9 cellular contexts compared by ENCODE assay signal in genomic region chr7:123871998-123872867, GRCh38. TPM values are rescaled to one million over a fixed set of nuclear protein-coding genes. Genes with fewer than 3 reads are reported as not detected.
DNase-seq lines count a peak whose midpoint lies in the region; ATAC-seq, FAIRE-seq and TF ChIP-seq lines count a peak whose summit lies in the region.
"Had no signal": no experiment of that assay in that cellular context is flagged by ENCODE, and none has a peak within 500 bp of the region (broad histone marks: within the 10 kb centered on the region; RNA-seq: fewer than 3 reads in every experiment).

No MANE protein-coding gene starts in this region.

- TF ChIP-seq RAD21 in A549 (conservative IDR thresholded peaks at IDR 0.05 in 1 of 2, IDR thresholded peaks at IDR 0.05 in 1 of 2) (peak; percentile 88 to 90), SK-N-SH (IDR thresholded peaks at IDR 0.05; ENCODE audit: low read length) (peak; percentile 93)

- H3K79me2 ChIP-seq in MM.1S (ENCODE audit: low read length) (no peaks in the 10 kb centered on the region), SK-N-SH (ENCODE audit: insufficient read depth) (no peaks in the 10 kb centered on the region)

- WGBS in A549 (ENCODE audit: missing lambda C conversion rate), result 3% methylated on average over 7 of the region's 7 CpGs
- 21% methylated on average over 7 of the region's 7 CpGs for WGBS in SK-N-SH (ENCODE audit: low lambda C conversion rate)

- no peak overlapping the region for H3K27ac ChIP-seq in A549
- H3K27ac ChIP-seq in MM.1S (ENCODE audit: low read length), result no peak overlapping the region
- no peak overlapping the region for H3K27ac ChIP-seq in SK-N-SH (ENCODE audit: low read depth in 2 of 2, low read length in 1 of 2)

- no peak for TF ChIP-seq POLR2A in A549 (IDR thresholded peaks at IDR 0.05; ENCODE audit: low read length)

- H3K9me2 ChIP-seq in MM.1S (replicated peaks; ENCODE audit: insufficient read depth, low read length), result no peaks in the 10 kb centered on the region
- no peaks in the 10 kb centered on the region for H3K9me2 ChIP-seq in SK-N-SH

- no peaks in the 10 kb centered on the region for H3K27me3 ChIP-seq in MM.1S (replicated peaks; ENCODE audit: insufficient read depth, low read length)
- no peaks in the 10 kb centered on the region; the same call in 1 of the 2 replicates for H3K27me3 ChIP-seq in SK-N-SH (ENCODE audit: insufficient read depth)

- H2AFZ ChIP-seq in MM.1S (ENCODE audit: low read length) (peak overlapping the region; percentile 42), SK-N-SH (ENCODE audit: low read depth) (no peak overlapping the region)

- FAIRE-seq in A549 (lab: Jason Lieb, UNC), result peak; percentile 79

- no peaks in the 10 kb centered on the region for H3F3A ChIP-seq in MM.1S (ENCODE audit: insufficient read depth, low read length)
- H3F3A ChIP-seq in SK-N-SH (replicated peaks; ENCODE audit: insufficient read depth), result no peaks in the 10 kb centered on the region

- no peaks in the 10 kb centered on the region for H4K20me1 ChIP-seq in MM.1S (ENCODE audit: insufficient read depth, low read length)
- no peaks in the 10 kb centered on the region for H4K20me1 ChIP-seq in SK-N-SH (ENCODE audit: insufficient read depth)

- TF ChIP-seq EP300 in A549 (IDR thresholded peaks at IDR 0.05) (no peak), SK-N-SH (IDR thresholded peaks at IDR 0.05; ENCODE audit: borderline replicate concordance in 1 of 2, low read depth in 1 of 2, low read length in 1 of 2) (no peak; a peak in 1 of 4 replicates)

- no peaks in the 10 kb centered on the region for H3K4me1 Mint-ChIP-seq in HFFc6 (ENCODE audit: low read depth)
- peaks cover 0 to 4% of the 10 kb centered on the region in 2 donors for H3K4me1 Mint-ChIP-seq in effector memory CD8-positive, alpha-beta T cell (ENCODE audit: low read depth in 2 of 2)

- no peak overlapping the region for H3K4me3 ChIP-seq in A549
- no peak overlapping the region for H3K4me3 ChIP-seq in MM.1S (ENCODE audit: low read length)
- no peak overlapping the region for H3K4me3 ChIP-seq in SK-N-SH (ENCODE audit: low read depth in 2 of 2, low read length in 1 of 2)

- H3K4me2 ChIP-seq in A549 (peak overlapping the region; percentile 69), MM.1S (ENCODE audit: low read depth, low read length) (peak overlapping the region; percentile 18; the same call in 1 of the 2 replicates), SK-N-SH (no peak overlapping the region)

- H3K9me3 ChIP-seq in A549 (no peaks in the 10 kb centered on the region), MM.1S (replicated peaks; ENCODE audit: insufficient read depth, low read length) (no peaks in the 10 kb centered on the region), SK-N-SH (no peaks in the 10 kb centered on the region)

- peaks cover 2% of the 10 kb centered on the region; the same call in 1 of the 2 replicates for H3K27me3 Mint-ChIP-seq in HFFc6 (ENCODE audit: insufficient read depth)
- H3K27me3 Mint-ChIP-seq in effector memory CD8-positive, alpha-beta T cell, result peaks cover 19 to 55% of the 10 kb centered on the region in 2 donors

- no peaks in the 10 kb centered on the region for H3K36me3 Mint-ChIP-seq in HFFc6 (ENCODE audit: low read depth)
- peaks cover 4% of the 10 kb centered on the region for H3K36me3 Mint-ChIP-seq in effector memory CD8-positive, alpha-beta T cell (ENCODE audit: insufficient read depth)
- H3K36me3 Mint-ChIP-seq: mesothelial cell of epicardium had no signal

- CTCF ChIA-PET in A549 (lab: Yijun Ruan, JAX) (interaction anchor here (0.6 to 3.4 kb wide), 46 partner anchors 8 to 772 kb away, joined by 3 to 59 read pairs (median 5); partner anchors contain the start of genes IQUB and WASL), SK-N-SH (lab: Yijun Ruan, JAX) (interaction anchor here (0.6 to 7.5 kb wide), 53 partner anchors 8 to 1043 kb away, joined by 3 to 127 read pairs (median 4); partner anchors contain the start of genes NDUFA5 and WASL)

- no peaks in the 10 kb centered on the region for H3K9me3 Mint-ChIP-seq in HFFc6
- no peaks in the 10 kb centered on the region for H3K9me3 Mint-ChIP-seq in effector memory CD8-positive, alpha-beta T cell
- H3K9me3 Mint-ChIP-seq: mesothelial cell of epicardium had no signal

- H3K9ac ChIP-seq in MM.1S (ENCODE audit: low read length), result no peak overlapping the region
- H3K9ac ChIP-seq in SK-N-SH, result no peak overlapping the region

- no peak overlapping the region for H3K27ac Mint-ChIP-seq in HFFc6
- H3K27ac Mint-ChIP-seq in effector memory CD8-positive, alpha-beta T cell, result no peak overlapping the region
- H3K27ac Mint-ChIP-seq: mesothelial cell of epicardium had no signal

- peak; percentile 86 for TF ChIP-seq CTCF in A549 (IDR thresholded peaks at IDR 0.05)
- TF ChIP-seq CTCF in GM12874 (IDR thresholded peaks at IDR 0.05; ENCODE audit: insufficient read depth, low read depth, low read length), result peak; percentile 63
- peak; percentile 61; the same call in 1 of the 2 replicates for TF ChIP-seq CTCF in HFFc6 (IDR thresholded peaks at IDR 0.05)
- TF ChIP-seq CTCF in MM.1S (IDR thresholded peaks at IDR 0.05; ENCODE audit: low read length), result peak; percentile 86
- peak; percentile 58 for TF ChIP-seq CTCF in SK-N-SH (IDR thresholded peaks at IDR 0.05)

- DNase-seq in A549 (ENCODE audit: low read depth in 1 of 2, low spot score in 1 of 2) (peak; percentile 31 to 73), HFFc6 (peak; percentile 5), MM.1S (peak; percentile 71), SK-N-SH (peak; percentile 61), mucosa of gallbladder (ENCODE audit: low spot score) (peak; percentile 34), GM19238 (ENCODE audit: insufficient read length, low spot score) (no peak)
- peak in 2 of 3 experiments; percentile 1 to 8 for DNase-seq in effector memory CD8-positive, alpha-beta T cell

- H3K4me1 ChIP-seq in A549 (no peaks in the 10 kb centered on the region), MM.1S (ENCODE audit: low read length) (0 out of 2 replicates have a peak, but pooled peaks cover 6% of the 10 kb centered on the region), SK-N-SH (ENCODE audit: control insufficient read depth in 1 of 2, insufficient read depth in 2 of 2, low read depth in 1 of 2, low read length in 1 of 2) (peaks cover 0 to 14% of the 10 kb centered on the region in 2 experiments; a peak in 2 of 4 replicates)

- H3K4me3 Mint-ChIP-seq in HFFc6, result no peak overlapping the region
- no peak overlapping the region for H3K4me3 Mint-ChIP-seq in effector memory CD8-positive, alpha-beta T cell
- H3K4me3 Mint-ChIP-seq: mesothelial cell of epicardium had no signal

- no peaks in the 10 kb centered on the region for H3K36me3 ChIP-seq in MM.1S (replicated peaks; ENCODE audit: insufficient read depth, low read length)
- H3K36me3 ChIP-seq in SK-N-SH (replicated peaks in 1 of 2; ENCODE audit: control insufficient read depth in 1 of 2, insufficient read depth in 2 of 2, low read length in 1 of 2), result no peaks in the 10 kb centered on the region

- POLR2A ChIA-PET in A549 (lab: Yijun Ruan, JAX) (interaction anchor here (0.9 kb wide), 1 partner anchor 190 kb away, joined by 3 read pairs; no protein-coding TSS in a partner anchor), SK-N-SH (lab: Yijun Ruan, JAX) (no interaction called here)

- peak; percentile 97 to 99 for ATAC-seq in A549
- ATAC-seq in effector memory CD8-positive, alpha-beta T cell (replicated peaks), result peak; percentile 39

TF ChIP-seq in A549, 52 proteins besides CTCF, POLR2A, EP300 and RAD21:
- TF ChIP-seq SMC3 (IDR thresholded peaks at IDR 0.05), result peak; percentile 79
- no peak for TF ChIP-seq HDAC2 (IDR thresholded peaks at IDR 0.05)
- TF ChIP-seq ZSCAN20 (CRISPR knock-in tag; IDR thresholded peaks at IDR 0.05), result no peak

RNA-seq across cellular contexts. Expression of gene HYAL4, which starts 27.3 kb away (rescaled TPM):
- polyA plus RNA-seq in A549 (2011; rRNA removed), result 0.16 and 0.30 TPM in 2 replicates
- polyA plus RNA-seq in A549 (2012; cell fraction: cytosol; rRNA removed), result 0.05 TPM in 1 of 2 replicates, not detected in the other
- polyA plus RNA-seq in A549 (2012; cell fraction: nucleus; rRNA removed), result not detected in 2 replicates
- polyA plus RNA-seq in A549 (2017; fragmentation: RNase III; extraction: RNeasy Plus Mini Kit Qiagen cat#74134 plus additional on column Dnase treatment), result 0.05 TPM in 1 of 3 replicates, not detected in the others
- polyA minus RNA-seq in A549 (2011; rRNA and poly(A)+ RNA removed), result not detected in 2 replicates
- total RNA-seq in HFFc6 (2021; fragmentation: NEBNext Ultra II Directional; extraction: Animal tissue kit (Norgen Biotek cat#: 25700)), result not detected
- polyA plus RNA-seq in SK-N-SH (2012; rRNA removed), result not detected in 2 replicates
- polyA plus RNA-seq in SK-N-SH (2012; cell fraction: cytosol; rRNA removed), result not detected in 2 replicates
- polyA plus RNA-seq in SK-N-SH (2012; cell fraction: nucleus; rRNA removed), result not detected in 2 replicates
- total RNA-seq in mucosa of gallbladder, result not detected
- total RNA-seq: mesothelial cell of epicardium had no signal

RNA-seq across cellular contexts. Expression of gene SPAM1, which starts 52.8 kb away (rescaled TPM):
- not detected in 2 replicates for polyA plus RNA-seq in A549 (2011; rRNA removed)
- polyA plus RNA-seq in A549 (2012; cell fraction: cytosol; rRNA removed), result not detected in 2 replicates
- not detected in 2 replicates for polyA plus RNA-seq in A549 (2012; cell fraction: nucleus; rRNA removed)
- polyA plus RNA-seq in A549 (2017; fragmentation: RNase III; extraction: RNeasy Plus Mini Kit Qiagen cat#74134 plus additional on column Dnase treatment), result not detected in 3 replicates
- not detected in 2 replicates for polyA minus RNA-seq in A549 (2011; rRNA and poly(A)+ RNA removed)
- total RNA-seq in HFFc6 (2021; fragmentation: NEBNext Ultra II Directional; extraction: Animal tissue kit (Norgen Biotek cat#: 25700)), result not detected
- polyA plus RNA-seq in SK-N-SH (2012; rRNA removed), result not detected in 2 replicates
- polyA plus RNA-seq in SK-N-SH (2012; cell fraction: cytosol; rRNA removed), result not detected in 2 replicates
- polyA plus RNA-seq in SK-N-SH (2012; cell fraction: nucleus; rRNA removed), result not detected in 2 replicates
- total RNA-seq in mucosa of gallbladder, result not detected
- total RNA-seq: mesothelial cell of epicardium had no signal

Comparison
In these comparisons a context has a peak if more than half of its experiments do, and no peak if none do; other contexts are left out.
1. Of the 12 proteins assayed by ChIP-seq in both A549 and SK-N-SH: peak only in A549: none; only in SK-N-SH: CHD2; in both: CTCF, RAD21 and SMC3; in neither: 8.